ENCODE assay signal across 9 cellular contexts in genomic region chr17:49495842-49496182, GRCh38. TPM values are rescaled to one million over a fixed set of nuclear protein-coding genes. Genes with fewer than 3 reads are reported as not detected.
DNase-seq lines count a peak whose midpoint lies in the region; ATAC-seq and TF ChIP-seq lines count a peak whose summit lies in the region.
"Had no signal": no experiment of that assay in that cellular context is flagged by ENCODE, and none has a peak within 500 bp of the region (broad histone marks: within the 10 kb centered on the region; RNA-seq: fewer than 3 reads in every experiment).

No MANE protein-coding gene starts in this region.

- WGBS in iPS DF 6.9 (ENCODE audit: insufficient coverage, insufficient read length) = no CpG with 5 or more reads among the region's 22 CpGs

- peak overlapping the region; percentile 51 for H3K4me3 ChIP-seq in HEK293 (ENCODE audit: low read depth, low read length)
- peak overlapping the region; percentile 76; the same call in 1 of the 2 replicates for H3K4me3 ChIP-seq in iPS DF 6.9 (ENCODE audit: low read length)
- H3K4me3 ChIP-seq in skeletal muscle tissue (ENCODE audit: low read length in 3 of 3) = peak overlapping the region; percentile 60 to 65 (median 65)

- no peaks in the 10 kb centered on the region for H3K36me3 ChIP-seq in HEK293 (ENCODE audit: control insufficient read depth in 2 of 2, insufficient read depth in 1 of 2, low read length in 2 of 2)
- no peaks in the 10 kb centered on the region for H3K36me3 ChIP-seq in iPS DF 6.9 (ENCODE audit: control insufficient read depth, insufficient read depth, low read length)
- H3K36me3 ChIP-seq in skeletal muscle tissue (ENCODE audit: control insufficient read depth in 3 of 3, insufficient read depth in 3 of 3, low read length in 3 of 3) = no peaks in the 10 kb centered on the region

- POLR2A ChIA-PET in HEK293 (lab: Yijun Ruan, JAX) = interaction anchor here (0.6 to 4.5 kb wide), 6 partner anchors 11 to 81 kb away, joined by 3 to 32 read pairs (median 4); partner anchors contain the start of gene PHB1
- POLR2A ChIA-PET in activated CD8-positive, alpha-beta T cell treated with anti-CD3 and anti-CD28 coated beads for 36 hours (lab: Charles Lee) = no interaction called here

- H3K36me3 Mint-ChIP-seq in activated CD8-positive, alpha-beta T cell treated with anti-CD3 and anti-CD28 coated beads for 36 hours (ENCODE audit: low read depth) = no peaks in the 10 kb centered on the region

- H3K4me3 Mint-ChIP-seq in activated CD8-positive, alpha-beta T cell treated with anti-CD3 and anti-CD28 coated beads for 36 hours = peak overlapping the region; percentile 63

- H3K27me3 Mint-ChIP-seq in activated CD8-positive, alpha-beta T cell treated with anti-CD3 and anti-CD28 coated beads for 36 hours = peaks cover 55% of the 10 kb centered on the region

- intact Hi-C loops in activated CD8-positive, alpha-beta T cell treated with anti-CD3 and anti-CD28 coated beads for 36 hours (cut with micrococcal nuclease) = loop anchor here (10.0 kb wide), 1 partner anchor 59 kb away; no protein-coding TSS in a partner anchor
- intact Hi-C loops in posterior vena cava (cut with DNase I) = loop anchor here (5.0 kb wide), 1 partner anchor 61 kb away; no protein-coding TSS in a partner anchor

- CTCF ChIA-PET in HEK293 (lab: Yijun Ruan, JAX) = interaction anchor here (0.6 to 4.5 kb wide), 21 partner anchors 9 to 1053 kb away, joined by 3 to 59 read pairs (median 5); no protein-coding TSS in a partner anchor
- CTCF ChIA-PET in activated CD8-positive, alpha-beta T cell treated with anti-CD3 and anti-CD28 coated beads for 36 hours (lab: Charles Lee) = interaction anchor here (0.6 to 6.9 kb wide), 22 partner anchors 7 to 735 kb away, joined by 3 to 81 read pairs (median 5); partner anchors contain the start of gene PHB1

- H3K9ac ChIP-seq in skeletal muscle tissue (ENCODE audit: low read depth in 1 of 3, low read length in 3 of 3) = peak overlapping the region in 2 of 3 donors; percentile 40 to 56

- H3K27me3 ChIP-seq in iPS DF 6.9 (ENCODE audit: control insufficient read depth, insufficient read depth, low read length) (peaks cover 15% of the 10 kb centered on the region), skeletal muscle tissue (ENCODE audit: control insufficient read depth in 3 of 3, insufficient read depth in 3 of 3, low read length in 3 of 3) (peaks cover 25 to 63% (median 59%) of the 10 kb centered on the region in 3 donors)

- H3K4me1 Mint-ChIP-seq in activated CD8-positive, alpha-beta T cell treated with anti-CD3 and anti-CD28 coated beads for 36 hours (ENCODE audit: low read depth) = peaks cover 22% of the 10 kb centered on the region

- ATAC-seq in activated CD8-positive, alpha-beta T cell treated with anti-CD3 and anti-CD28 coated beads for 36 hours = no peak
- ATAC-seq in HG03432 (IDR thresholded peaks at IDR 0.05; ENCODE audit: unreplicated experiment) = no peak
- ATAC-seq in HG02885 (IDR thresholded peaks at IDR 0.05; ENCODE audit: poor library complexity, unreplicated experiment) = no peak

- TF ChIP-seq CTCF in HEK293 (tag by site-specific recombination; IDR thresholded peaks at IDR 0.05) = no peak
- TF ChIP-seq CTCF in activated CD8-positive, alpha-beta T cell treated with anti-CD3 and anti-CD28 coated beads for 36 hours (IDR thresholded peaks at IDR 0.05) = no peak

- H3K27ac ChIP-seq in HEK293 (ENCODE audit: extremely low read depth, low read depth, low read length) = no peak overlapping the region
- no peak overlapping the region for H3K27ac ChIP-seq in iPS DF 6.9 (ENCODE audit: low read length)
- H3K27ac ChIP-seq in skeletal muscle tissue (ENCODE audit: low read depth, low read length) = peak overlapping the region; percentile 47

- DNase-seq in activated CD8-positive, alpha-beta T cell treated with anti-CD3 and anti-CD28 coated beads for 36 hours = no peak
- DNase-seq in iPS DF 6.9 (ENCODE audit: low read depth, low spot score) = no peak
- DNase-seq in NCI-H2107 treated with DMSO at 0.1 percent for 48 hours (lab: John Stamatoyannopoulos, UW; ENCODE audit: unreplicated experiment) = no peak
- no peak for DNase-seq in posterior vena cava (ENCODE audit: low spot score)
- DNase-seq: T1000 had no signal

- no peaks in the 10 kb centered on the region for H3K9me3 Mint-ChIP-seq in activated CD8-positive, alpha-beta T cell treated with anti-CD3 and anti-CD28 coated beads for 36 hours

- H3K9me3 ChIP-seq in HEK293 (ENCODE audit: control insufficient read depth, insufficient read depth, low read depth, low read length) (no peaks in the 10 kb centered on the region), iPS DF 6.9 (ENCODE audit: control insufficient read depth, insufficient read depth, low read length) (no peaks in the 10 kb centered on the region), skeletal muscle tissue (ENCODE audit: control insufficient read depth in 3 of 3, low read length in 3 of 3) (no peaks in the 10 kb centered on the region)

- H3K4me1 ChIP-seq in HEK293 (ENCODE audit: control insufficient read depth, insufficient read depth, low read length) (peaks cover 13% of the 10 kb centered on the region), iPS DF 6.9 (ENCODE audit: control insufficient read depth, insufficient read depth, low read length) (no peaks in the 10 kb centered on the region), skeletal muscle tissue (ENCODE audit: control insufficient read depth in 3 of 3, insufficient read depth in 3 of 3, low read length in 3 of 3) (peaks cover 26 to 31% (median 26%) of the 10 kb centered on the region in 3 donors)

- H3K27ac Mint-ChIP-seq in activated CD8-positive, alpha-beta T cell treated with anti-CD3 and anti-CD28 coated beads for 36 hours = no peak overlapping the region

TF ChIP-seq in HEK293, 187 proteins besides CTCF, POLR2A, EP300 and RAD21 (continues in another document):
- TF ChIP-seq ZBTB48 (tag by site-specific recombination; IDR thresholded peaks at IDR 0.05) (peak; percentile 31; the same call in 1 of the 2 replicates), KLF1 (tag by site-specific recombination; IDR thresholded peaks at IDR 0.05) (no peak), ZNF19 (tag by site-specific recombination; IDR thresholded peaks at IDR 0.05; ENCODE audit: low read depth) (no peak), ZNF473 (tag by site-specific recombination; IDR thresholded peaks at IDR 0.05) (no peak), ZBTB17 (tag by site-specific recombination; IDR thresholded peaks at IDR 0.05) (0 out of 2 replicates have a peak, but pooled peaks have one; percentile 3), KLF8 (tag by site-specific recombination; IDR thresholded peaks at IDR 0.05) (no peak), ZNF214 (tag by site-specific recombination; IDR thresholded peaks at IDR 0.05; ENCODE audit: borderline replicate concordance) (no peak), ZNF530 (tag by site-specific recombination; IDR thresholded peaks at IDR 0.05; ENCODE audit: low read depth) (no peak), EGR2 (tag by site-specific recombination; IDR thresholded peaks at IDR 0.05; ENCODE audit: low read depth) (no peak), ZNF521 (tag by site-specific recombination; IDR thresholded peaks at IDR 0.05) (no peak), HIC1 (tag by site-specific recombination; IDR thresholded peaks at IDR 0.05) (no peak), SCRT1 (tag by site-specific recombination; IDR thresholded peaks at IDR 0.05; ENCODE audit: borderline replicate concordance) (no peak), ZNF785 (tag by site-specific recombination; IDR thresholded peaks at IDR 0.05) (0 out of 2 replicates have a peak, but pooled peaks have one; percentile 27), ZNF132 (tag by site-specific recombination; IDR thresholded peaks at IDR 0.05; ENCODE audit: borderline replicate concordance) (no peak)
- TF ChIP-seq, protein P1, sequence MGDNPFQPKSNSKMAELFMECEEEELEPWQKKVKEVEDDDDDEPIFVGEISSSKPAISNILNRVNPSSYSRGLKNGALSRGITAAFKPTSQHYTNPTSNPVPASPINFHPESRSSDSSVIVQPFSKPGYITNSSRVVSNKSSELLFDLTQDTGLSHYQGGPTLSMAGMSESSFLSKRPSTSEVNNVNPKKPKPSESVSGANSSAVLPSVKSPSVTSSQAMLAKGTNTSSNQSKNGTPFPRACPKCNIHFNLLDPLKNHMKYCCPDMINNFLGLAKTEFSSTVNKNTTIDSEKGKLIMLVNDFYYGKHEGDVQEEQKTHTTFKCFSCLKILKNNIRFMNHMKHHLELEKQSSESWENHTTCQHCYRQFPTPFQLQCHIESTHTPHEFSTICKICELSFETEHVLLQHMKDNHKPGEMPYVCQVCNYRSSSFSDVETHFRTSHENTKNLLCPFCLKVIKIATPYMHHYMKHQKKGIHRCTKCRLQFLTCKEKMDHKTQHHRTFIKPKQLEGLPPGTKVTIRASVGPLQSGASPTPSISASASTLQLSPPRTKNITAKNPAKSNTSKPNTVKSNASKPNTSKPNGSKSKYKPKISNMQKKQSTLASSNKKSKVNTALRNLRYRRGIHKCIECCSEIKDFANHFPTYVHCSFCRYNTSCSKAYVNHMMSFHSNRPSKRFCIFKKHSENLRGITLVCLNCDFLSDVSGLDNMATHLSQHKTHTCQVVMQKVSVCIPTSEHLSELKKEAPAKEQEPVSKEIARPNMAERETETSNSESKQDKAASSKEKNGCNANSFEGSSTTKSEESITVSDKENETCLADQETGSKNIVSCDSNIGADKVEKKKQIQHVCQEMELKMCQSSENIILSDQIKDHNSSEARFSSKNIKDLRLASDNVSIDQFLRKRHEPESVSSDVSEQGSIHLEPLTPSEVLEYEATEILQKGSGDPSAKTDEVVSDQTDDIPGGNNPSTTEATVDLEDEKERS (tag by site-specific recombination; IDR thresholded peaks at IDR 0.05) = no peak

RNA-seq across cellular contexts. Expression of gene NGFR, which starts 0.7 kb away (rescaled TPM):
- total RNA-seq in activated CD8-positive, alpha-beta T cell treated with anti-CD3 and anti-CD28 coated beads for 36 hours = under 1 TPM in 1 of 2 experiments, not detected in 1; 0.09 TPM
- 20.4 TPM for total RNA-seq in skeletal muscle tissue
- total RNA-seq in posterior vena cava = 10 to 100 TPM; 35.7 to 69.9 TPM

Comparison
In these comparisons a context has a peak if more than half of its experiments do, and no peak if none do; other contexts are left out.
1. RNA of gene NGFR, which starts 0.7 kb away (total RNA-seq): 35.7 to 69.9 TPM in posterior vena cava and 20.4 TPM in skeletal muscle tissue (single experiment); 0.09 TPM in activated CD8-positive, alpha-beta T cell treated with anti-CD3 and anti-CD28 coated beads for 36 hours; every median in the first group is over 10 times any median in the second.
2. Peak in every context shown above with its lines, with median percentiles within 50 percentile points of each other: H3K4me3 ChIP-seq.